ENCODE assay signal across 8 cellular contexts in the genomic region with DNA sequence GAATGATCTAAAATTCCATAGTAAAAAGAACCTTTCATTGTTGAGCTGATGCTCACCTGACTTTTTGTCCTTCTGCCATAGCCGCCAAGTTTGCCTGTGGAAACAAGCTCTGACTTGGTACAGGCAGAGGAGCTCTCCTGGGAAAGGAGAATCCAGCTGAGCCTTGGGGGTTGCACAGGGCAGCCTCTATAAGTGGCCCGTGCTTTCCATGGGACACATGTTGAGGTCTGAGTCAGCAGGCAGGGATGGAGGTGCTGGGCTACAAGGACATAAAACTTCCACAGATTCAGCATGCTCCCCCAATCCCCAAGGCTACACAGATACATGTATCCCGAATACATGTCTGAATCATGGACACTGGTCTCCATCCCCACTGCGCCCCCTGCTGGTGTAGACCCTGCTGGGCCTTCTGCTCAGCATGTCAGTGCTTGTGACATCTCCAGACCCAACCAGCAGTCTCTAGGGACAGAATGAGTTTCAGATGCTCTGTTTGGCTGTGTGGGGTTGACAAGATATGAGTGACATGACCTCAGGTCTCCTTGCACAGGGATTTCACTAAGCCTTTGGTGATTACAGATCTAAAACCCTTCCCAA.
DNase-seq lines count a peak whose midpoint lies in the region; ATAC-seq and TF ChIP-seq lines count a peak whose summit lies in the region.
"Not testable (repeated sequence)": the region's sequence is repeated elsewhere in the genome, so short reads cannot be mapped to it uniquely, and the experiment has no call there.

No MANE protein-coding gene starts in this region.

- not testable (repeated sequence) for H3K23ac ChIP-seq in mesendoderm (ENCODE audit: low read length)

- not testable (repeated sequence) for H3K9me3 ChIP-seq in AG04450 (ENCODE audit: control insufficient read depth, insufficient read depth, low read length); RWPE2 (ENCODE audit: severe bottlenecking)

- H4K8ac ChIP-seq in mesendoderm (ENCODE audit: low read depth, low read length) = not testable (repeated sequence)

- not testable (repeated sequence) for H3K9ac ChIP-seq in mesendoderm (ENCODE audit: low read length)

- H3K4ac ChIP-seq in mesendoderm (ENCODE audit: low read depth, low read length) = not testable (repeated sequence)

- TF ChIP-seq CTCF in AG04450 (IDR thresholded peaks at IDR 0.05; ENCODE audit: low read depth, low read length) = 0 out of 2 replicates have a peak, but pooled peaks have one; percentile 4
- peak; percentile 9 for TF ChIP-seq CTCF in RWPE2 (IDR thresholded peaks at IDR 0.05; ENCODE audit: poor library complexity, severe bottlenecking)
- TF ChIP-seq CTCF in choroid plexus epithelial cell (conservative IDR thresholded peaks at IDR 0.05; ENCODE audit: low read depth, low read length) = peak; percentile 12

- not testable (repeated sequence) for H3K4me3 ChIP-seq in AG04450 (ENCODE audit: low read depth, low read length); RWPE2 (ENCODE audit: severe bottlenecking); choroid plexus epithelial cell (ENCODE audit: low read depth, low read length); mesendoderm (ENCODE audit: low read length)

- not testable (repeated sequence) for H4K5ac ChIP-seq in mesendoderm (ENCODE audit: low read length)

- DNase-seq in AG04450 (ENCODE audit: low read depth, low spot score); RWPE2 (ENCODE audit: low spot score); choroid plexus epithelial cell (ENCODE audit: low read depth): not testable (repeated sequence)
- DNase-seq in mesendoderm = peak; percentile 23

- WGBS in mesendoderm (ENCODE audit: extremely low coverage, insufficient coverage, low lambda C conversion rate) = no CpG with 5 or more reads among the region's 4 CpGs

- H3K4me2 ChIP-seq in mesendoderm (ENCODE audit: low read length) = not testable (repeated sequence)

- not testable (repeated sequence) for H2BK15ac ChIP-seq in mesendoderm (replicated peaks; ENCODE audit: low read depth)

- not testable (repeated sequence) for H3K36me3 ChIP-seq in RWPE2 (ENCODE audit: low read depth); mesendoderm (ENCODE audit: control insufficient read depth, insufficient read depth, low read length)

- ATAC-seq in GM18519 (IDR thresholded peaks at IDR 0.05; ENCODE audit: low FRiP score, unreplicated experiment) = peak; percentile 83
- ATAC-seq in GM21381 (IDR thresholded peaks at IDR 0.05; ENCODE audit: unreplicated experiment) = peak; percentile 96
- ATAC-seq in HG02763 (IDR thresholded peaks at IDR 0.05; ENCODE audit: unreplicated experiment) = peak; percentile 93
- peak; percentile 96 for ATAC-seq in HG03432 (IDR thresholded peaks at IDR 0.05; ENCODE audit: unreplicated experiment)
- 0 out of 3 replicates have a peak, but pooled peaks have one; percentile 27 for ATAC-seq in RWPE2 (ENCODE audit: low read depth)

- CTCF ChIA-PET in AG04450 (lab: Charles Lee) = not testable (repeated sequence)

- H2BK5ac ChIP-seq in mesendoderm (ENCODE audit: low read length) = not testable (repeated sequence)

- H3K27me3 ChIP-seq in AG04450 (ENCODE audit: control insufficient read depth, insufficient read depth, low read length); RWPE2 (ENCODE audit: insufficient read depth, poor library complexity, severe bottlenecking); mesendoderm (ENCODE audit: insufficient read depth, low read length, poor library complexity): not testable (repeated sequence)

- not testable (repeated sequence) for H2BK120ac ChIP-seq in mesendoderm (ENCODE audit: low read depth, low read length)

- H2AK5ac ChIP-seq in mesendoderm (ENCODE audit: low read length) = not testable (repeated sequence)

- not testable (repeated sequence) for H3K4me1 ChIP-seq in RWPE2 (ENCODE audit: insufficient read depth, poor library complexity, severe bottlenecking); mesendoderm (ENCODE audit: control insufficient read depth, low read depth, low read length)

- H3K79me1 ChIP-seq in mesendoderm (ENCODE audit: low read length) = not testable (repeated sequence)

- POLR2A ChIA-PET in AG04450 (lab: Yijun Ruan, JAX) = not testable (repeated sequence)

- H3K27ac ChIP-seq in AG04450 (ENCODE audit: low read depth, low read length); RWPE2 (ENCODE audit: poor library complexity, severe bottlenecking); mesendoderm (ENCODE audit: low read depth, low read length): not testable (repeated sequence)

- H3K18ac ChIP-seq in mesendoderm (ENCODE audit: low read length) = not testable (repeated sequence)

- not testable (repeated sequence) for H3K56ac ChIP-seq in mesendoderm (ENCODE audit: low read length)

- not testable (repeated sequence) for H3K79me2 ChIP-seq in mesendoderm (ENCODE audit: control insufficient read depth, insufficient read depth, low read length)

Comparison
In these comparisons a context has a peak if more than half of its experiments do, and no peak if none do; other contexts are left out.
1. ATAC-seq: peak in every context shown above with its lines; median percentile 96 in GM21381; 96 in HG03432; 93 in HG02763; 83 in GM18519; 27 in RWPE2.